In the genomic region with DNA sequence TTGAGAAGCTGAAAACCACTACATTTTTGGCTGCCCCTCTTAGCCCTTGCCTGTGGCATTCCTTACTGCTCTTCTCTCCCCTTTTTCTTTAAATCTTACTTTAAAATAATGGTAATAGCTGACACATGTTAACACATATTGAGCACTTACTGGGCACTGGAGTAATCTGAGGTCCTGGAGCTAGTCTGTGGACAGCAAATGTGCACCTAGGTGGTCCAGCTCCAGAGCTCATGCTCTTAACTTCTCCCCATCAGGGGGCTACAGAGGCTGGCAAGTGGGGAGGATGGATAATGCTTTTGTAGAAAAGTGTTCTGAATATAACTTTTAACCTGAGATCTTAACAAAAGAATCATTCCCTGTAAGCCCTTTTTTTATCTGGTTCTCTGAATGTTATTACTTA, we compare ENCODE assay signal across 30 cellular contexts.
"Had no signal": no experiment of that assay in that cellular context is flagged by ENCODE, and none has a peak within 500 bp of the region (broad histone marks: within the 10 kb centered on the region; RNA-seq: fewer than 3 reads in every experiment).

No MANE protein-coding gene starts in this region.

- H3K4me1 Mint-ChIP-seq: activated naive CD8-positive, alpha-beta T cell treated with anti-CD3 and anti-CD28 coated beads for 36 hours; stimulated activated effector memory CD8-positive, alpha-beta T cell treated with anti-CD3 and anti-CD28 coated beads, Interleukin-12 subunit alpha, Interleukin-12 subunit beta, amount 100 ng/mL, for 72 hours; stimulated activated naive CD8-positive, alpha-beta T cell treated with anti-CD3 and anti-CD28 coated beads, Interleukin-15, amount 100 ng/mL, for 72 hours had no signal

- H3K4me3 Mint-ChIP-seq: activated CD4-positive, alpha-beta memory T cell treated with anti-CD3 and anti-CD28 coated beads for 36 hours; activated naive CD4-positive, alpha-beta T cell treated with anti-CD3 and anti-CD28 coated beads for 36 hours; activated naive CD8-positive, alpha-beta T cell treated with anti-CD3 and anti-CD28 coated beads for 36 hours; activated T-helper 1 cell treated with anti-CD3 and anti-CD28 coated beads, Interleukin-12 subunit alpha, Interleukin-12 subunit beta, Interleukin-2, Interleukin-4 antibody, amounts not matched to agents 30 ng/mL and 10 ng/mL and 1 ng/mL, durations not matched to agents 14 hours and 24 hours and 36 hours; dendritic cell treated with granulocyte-macrophage colony-stimulating factor and Interleukin-4, amounts not matched to agents 40 ng/mL and 50 ng/mL, for 4 days; nephron; stimulated activated effector memory CD8-positive, alpha-beta T cell treated with anti-CD3 and anti-CD28 coated beads, Interleukin-12 subunit alpha, Interleukin-12 subunit beta, amount 100 ng/mL, for 72 hours; stimulated activated naive CD8-positive, alpha-beta T cell treated with anti-CD3 and anti-CD28 coated beads, Interleukin-15, amount 100 ng/mL, for 72 hours had no signal

- H3K36me3 ChIP-seq: adrenal gland, brain microvascular endothelial cell, esophagus squamous epithelium, heart right ventricle, neutrophil, ovary, right lobe of liver had no signal

- H3K27me3 ChIP-seq: adrenal gland, brain microvascular endothelial cell, esophagus squamous epithelium, heart right ventricle, neutrophil, ovary, right lobe of liver, testis had no signal

- H3K9me3 ChIP-seq: adrenal gland, esophagus squamous epithelium, heart right ventricle, mucosa of descending colon, neutrophil, ovary, right lobe of liver, testis had no signal

- H3K27ac ChIP-seq: adrenal gland, brain microvascular endothelial cell, epithelial cell of prostate, esophagus squamous epithelium, heart right ventricle, neutrophil, ovary, right lobe of liver, testis, VCaP had no signal

- DNase-seq: activated CD4-positive, alpha-beta memory T cell treated with anti-CD3 and anti-CD28 coated beads for 36 hours; activated CD4-positive, alpha-beta T cell treated with anti-CD3 and anti-CD28 coated beads for 48 hours; activated CD8-positive, alpha-beta memory T cell treated with anti-CD3 and anti-CD28 coated beads, Interleukin-2, amount 50 U/mL, for 4 hours; activated effector memory CD4-positive, alpha-beta T cell treated with anti-CD3 and anti-CD28 coated beads, Interleukin-2, amount 50 U/mL, for 16 hours; activated naive CD4-positive, alpha-beta T cell treated with anti-CD3 and anti-CD28 coated beads for 36 hours; activated naive CD8-positive, alpha-beta T cell treated with anti-CD3 and anti-CD28 coated beads for 36 hours; activated T-cell treated with anti-CD3 and anti-CD28 coated beads, Interleukin-2, amount 50 U/mL, for 1 hour; adrenal gland; brain microvascular endothelial cell; effector CD4-positive, alpha-beta T cell; esophagus squamous epithelium; foreskin melanocyte; heart right ventricle; mesendoderm; mucosa of descending colon; ovary; right lobe of liver; stimulated activated CD4-positive, alpha-beta T cell treated with anti-CD3 and anti-CD28 coated beads, Interleukin-4, amount 100 ng/mL, for 1 hour; stimulated activated naive CD8-positive, alpha-beta T cell treated with anti-CD3 and anti-CD28 coated beads, Interleukin-15, amount 100 ng/mL, for 72 hours; testis; trophoblast cell had no signal

- H3K27ac Mint-ChIP-seq: activated CD4-positive, alpha-beta memory T cell treated with anti-CD3 and anti-CD28 coated beads for 36 hours; activated naive CD4-positive, alpha-beta T cell treated with anti-CD3 and anti-CD28 coated beads for 36 hours; activated naive CD8-positive, alpha-beta T cell treated with anti-CD3 and anti-CD28 coated beads for 36 hours; activated T-helper 1 cell treated with anti-CD3 and anti-CD28 coated beads, Interleukin-12 subunit alpha, Interleukin-12 subunit beta, Interleukin-2, Interleukin-4 antibody, amounts not matched to agents 30 ng/mL and 10 ng/mL and 1 ng/mL, durations not matched to agents 14 hours and 24 hours and 36 hours; dendritic cell treated with granulocyte-macrophage colony-stimulating factor and Interleukin-4, amounts not matched to agents 40 ng/mL and 50 ng/mL, for 4 days; nephron; progenitor cell of endocrine pancreas; stimulated activated effector memory CD8-positive, alpha-beta T cell treated with anti-CD3 and anti-CD28 coated beads, Interleukin-12 subunit alpha, Interleukin-12 subunit beta, amount 100 ng/mL, for 72 hours; stimulated activated naive CD8-positive, alpha-beta T cell treated with anti-CD3 and anti-CD28 coated beads, Interleukin-15, amount 100 ng/mL, for 72 hours had no signal

- H3K4me1 ChIP-seq: adrenal gland, esophagus squamous epithelium, right lobe of liver, testis had no signal

- H3K36me3 Mint-ChIP-seq: activated CD4-positive, alpha-beta memory T cell treated with anti-CD3 and anti-CD28 coated beads for 36 hours; activated naive CD8-positive, alpha-beta T cell treated with anti-CD3 and anti-CD28 coated beads for 36 hours; stimulated activated effector memory CD8-positive, alpha-beta T cell treated with anti-CD3 and anti-CD28 coated beads, Interleukin-12 subunit alpha, Interleukin-12 subunit beta, amount 100 ng/mL, for 72 hours had no signal

- H3K9me3 Mint-ChIP-seq: activated CD4-positive, alpha-beta memory T cell treated with anti-CD3 and anti-CD28 coated beads for 36 hours; activated naive CD8-positive, alpha-beta T cell treated with anti-CD3 and anti-CD28 coated beads for 36 hours; activated T-helper 1 cell treated with anti-CD3 and anti-CD28 coated beads, Interleukin-12 subunit alpha, Interleukin-12 subunit beta, Interleukin-2, Interleukin-4 antibody, amounts not matched to agents 30 ng/mL and 10 ng/mL and 1 ng/mL, durations not matched to agents 14 hours and 24 hours and 36 hours; dendritic cell treated with granulocyte-macrophage colony-stimulating factor and Interleukin-4, amounts not matched to agents 40 ng/mL and 50 ng/mL, for 4 days; nephron; stimulated activated naive CD8-positive, alpha-beta T cell treated with anti-CD3 and anti-CD28 coated beads, Interleukin-15, amount 100 ng/mL, for 72 hours had no signal

- H3K27me3 Mint-ChIP-seq: activated CD4-positive, alpha-beta memory T cell treated with anti-CD3 and anti-CD28 coated beads for 36 hours; activated naive CD8-positive, alpha-beta T cell treated with anti-CD3 and anti-CD28 coated beads for 36 hours; stimulated activated naive CD8-positive, alpha-beta T cell treated with anti-CD3 and anti-CD28 coated beads, Interleukin-15, amount 100 ng/mL, for 72 hours had no signal

- H3K4me3 ChIP-seq: adrenal gland, esophagus squamous epithelium, lung, mucosa of descending colon, ovary, right lobe of liver, testis had no signal
